28 cellular contexts compared by ENCODE assay signal in genomic region chr17:55159251-55159650, GRCh38.
A peak's percentile ranks its signal among the peaks of the same experiment; 100 is the strongest.
DNase-seq lines count a peak whose midpoint lies in the region; ATAC-seq, FAIRE-seq and TF ChIP-seq lines count a peak whose summit lies in the region.
"Had no signal": no experiment of that assay in that cellular context is flagged by ENCODE, and none has a peak within 500 bp of the region (broad histone marks: within the 10 kb centered on the region; RNA-seq: fewer than 3 reads in every experiment).

No MANE protein-coding gene starts in this region.

- DNase-seq in A549 (ENCODE audit: low read depth in 1 of 2, low spot score in 1 of 2) (no peak), PC-3 (peak; percentile 55), astrocyte of the spinal cord (ENCODE audit: low read depth, low spot score) (peak; percentile 70), fibroblast of the aortic adventitia (ENCODE audit: low read depth) (peak; percentile 38), superior temporal gyrus (ENCODE audit: extremely low spot score) (no peak), iPS-NIHi7 (ENCODE audit: extremely low spot score) (no peak), OCI-M2 (lab: John Stamatoyannopoulos, UW; ENCODE audit: unreplicated experiment) (no peak)
- DNase-seq: activated CD4-positive, alpha-beta T cell treated with anti-CD3 and anti-CD28 coated beads for 4 hours; activated CD8-positive, alpha-beta T cell treated with anti-CD3 and anti-CD28 coated beads, Interleukin-2, amount 10 ng/mL, durations not matched to agents 7 days and 5 days; activated T-cell treated with anti-CD3 and anti-CD28 coated beads for 4 hours; anterior cingulate cortex; effector memory CD4-positive, alpha-beta T cell; GF-D8; hippocampal formation; NCI-H1105; NCI-H1930; NCI-H526; NK-92 treated with Interleukin-12 subunit alpha and Interleukin-12 subunit beta, amount 100 ng/mL, for 24 hours; ovary; Right ventricle myocardium superior had no signal

- in situ Hi-C loops in astrocyte of the spinal cord (cut with HindIII; ENCODE audit: low sequenced_read_pairs) = no loop called here

- H3K27me3 ChIP-seq in PC-3 (ENCODE audit: low read length) = no peaks in the 10 kb centered on the region
- H3K27me3 ChIP-seq: ovary had no signal

- H3K27ac ChIP-seq in A549 (no peak overlapping the region), PC-3 (ENCODE audit: low read length) (peak overlapping the region; percentile 66)
- H3K27ac ChIP-seq: 22Rv1, coronary artery, ovary, VCaP had no signal

- H3K9me3 ChIP-seq in A549 = no peaks in the 10 kb centered on the region
- no peaks in the 10 kb centered on the region for H3K9me3 ChIP-seq in PC-3 (ENCODE audit: low read length)
- H3K9me3 ChIP-seq: ovary had no signal

- H4K20me1 ChIP-seq in PC-3 (ENCODE audit: low read length) = no peaks in the 10 kb centered on the region

- intact Hi-C loops in PC-3 (cut with micrococcal nuclease) = loop anchor here (5.0 kb wide), 1 partner anchor 78 kb away; no protein-coding TSS in a partner anchor

- H2AFZ ChIP-seq in PC-3 (ENCODE audit: low read length) = no peak overlapping the region

- no TSS peak for BruUV-seq in PC-3 (replicated peaks; lab: Mats Ljungman, UMichigan)

- TF ChIP-seq CTCF in A549 (IDR thresholded peaks at IDR 0.05) (no peak), PC-3 (conservative IDR thresholded peaks at IDR 0.05; ENCODE audit: low read depth, low read length) (no peak), astrocyte of the spinal cord (IDR thresholded peaks at IDR 0.05; ENCODE audit: low read depth, low read length) (no peak), fibroblast of the aortic adventitia (IDR thresholded peaks at IDR 0.05; ENCODE audit: insufficient read depth, low read length) (no peak)

- H3F3A ChIP-seq in PC-3 (ENCODE audit: low read length, unreplicated experiment) = no peaks in the 10 kb centered on the region

- no peak overlapping the region for H3K4me2 ChIP-seq in A549
- no peak overlapping the region for H3K4me2 ChIP-seq in PC-3 (ENCODE audit: low read length)

- TF ChIP-seq RAD21 in A549 (conservative IDR thresholded peaks at IDR 0.05 in 1 of 2, IDR thresholded peaks at IDR 0.05 in 1 of 2) = no peak

- WGBS in A549 (ENCODE audit: missing lambda C conversion rate) = 88% methylated on average over 2 of the region's 2 CpGs

- POLR2A ChIA-PET in A549 (lab: Yijun Ruan, JAX) (no interaction called here), PC-3 (lab: Charles Lee; ENCODE audit: unreplicated experiment) (no interaction called here)

- H3K4me1 ChIP-seq in A549 = peaks cover 13% of the 10 kb centered on the region
- H3K4me1 ChIP-seq in PC-3 (ENCODE audit: insufficient read depth, low read length) = peaks cover 53% of the 10 kb centered on the region

- H3K4me3 ChIP-seq in A549 (no peak overlapping the region), PC-3 (ENCODE audit: low read length) (no peak overlapping the region), astrocyte of the spinal cord (ENCODE audit: low read depth, low read length) (no peak overlapping the region), fibroblast of the aortic adventitia (ENCODE audit: low read depth, low read length) (no peak overlapping the region)
- H3K4me3 ChIP-seq: coronary artery, K562, ovary had no signal

- peak; percentile 51 for FAIRE-seq in A549 (lab: Jason Lieb, UNC)
- FAIRE-seq: K562 had no signal

- no peak for ATAC-seq in A549
- ATAC-seq in PC-3 = no peak
- ATAC-seq in HG02798 (IDR thresholded peaks at IDR 0.05; ENCODE audit: poor library complexity, unreplicated experiment) = no peak
- ATAC-seq: activated CD8-positive, alpha-beta T cell treated with anti-CD3 and anti-CD28 coated beads, Interleukin-2, amount 10 ng/mL, durations not matched to agents 7 days and 5 days; activated naive CD4-positive, alpha-beta T cell treated with anti-CD3 and anti-CD28 coated beads, Interleukin-2, amount 50 U/mL, for 72 hours; K562; left lobe of liver; stimulated activated memory B cell treated with anti-CD40 and anti-IgM and Interleukin-4, amounts not matched to agents 10 μg/mL and 1 μg/mL and 100 μg/mL, for 72 hours had no signal

- no peak for TF ChIP-seq EP300 in A549 (IDR thresholded peaks at IDR 0.05)

- H3K9ac ChIP-seq in PC-3 (ENCODE audit: low read length) = peak overlapping the region; percentile 10; the same call in 1 of the 2 replicates

- no peaks in the 10 kb centered on the region for H3K9me2 ChIP-seq in PC-3 (replicated peaks; ENCODE audit: low read length)

- no peaks in the 10 kb centered on the region for H3K79me2 ChIP-seq in PC-3 (ENCODE audit: low read length)

- CTCF ChIA-PET in A549 (lab: Yijun Ruan, JAX) (interaction anchor here (1.0 to 1.2 kb wide), 3 partner anchors 8 to 68 kb away, joined by 3 to 4 read pairs (median 3); no protein-coding TSS in a partner anchor), PC-3 (lab: Charles Lee) (no interaction called here)

- H3K36me3 ChIP-seq in PC-3 (ENCODE audit: low read depth, low read length) = no peaks in the 10 kb centered on the region
- H3K36me3 ChIP-seq: ovary had no signal

- no peak for TF ChIP-seq POLR2A in A549 (IDR thresholded peaks at IDR 0.05; ENCODE audit: low read length)

TF ChIP-seq in A549, 52 proteins besides CTCF, POLR2A, EP300 and RAD21:
- TF ChIP-seq MAZ (IDR thresholded peaks at IDR 0.05; ENCODE audit: borderline replicate concordance, low read depth, low read length) (no peak), BCL3 (IDR thresholded peaks at IDR 0.05) (no peak), SMC3 (IDR thresholded peaks at IDR 0.05) (no peak), NR3C1 (IDR thresholded peaks at IDR 0.05) (no peak), CBX8 (IDR thresholded peaks at IDR 0.05) (no peak), HOXA7 (CRISPR knock-in tag; IDR thresholded peaks at IDR 0.05) (no peak)
TF ChIP-seq in A549: peak in this region for 0.

Comparison
In these comparisons a context has a peak if more than half of its experiments do, and no peak if none do; other contexts are left out.
1. DNase-seq: peak in PC-3 (single experiment), astrocyte of the spinal cord (single experiment) and fibroblast of the aortic adventitia (single experiment); none in A549 (0 of 2), superior temporal gyrus (single experiment), iPS-NIHi7 (single experiment) and OCI-M2 (single experiment).